In the genomic region with DNA sequence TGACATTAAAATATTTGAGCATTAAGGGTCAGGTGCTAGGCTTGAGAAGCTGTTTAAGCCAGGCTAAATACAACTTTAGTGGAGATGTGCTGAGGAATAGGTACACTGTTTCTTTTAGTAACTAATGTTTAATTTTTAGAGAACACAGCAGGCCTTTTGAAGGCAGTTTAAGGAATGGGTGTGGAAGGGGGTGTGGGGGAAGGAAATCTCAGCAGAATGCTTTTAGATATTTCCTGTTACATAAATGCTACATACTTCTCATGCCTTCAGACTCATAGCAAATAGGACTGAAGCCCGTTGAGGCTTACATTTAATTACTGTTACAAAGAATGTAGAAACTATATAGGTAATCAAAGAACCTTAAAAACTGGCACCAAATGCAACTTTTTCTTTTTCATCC, we compare ENCODE assay signal across 11 cellular contexts.
DNase-seq lines count a peak whose midpoint lies in the region; ATAC-seq and TF ChIP-seq lines count a peak whose summit lies in the region.
"Had no signal": no experiment of that assay in that cellular context is flagged by ENCODE, and none has a peak within 500 bp of the region (broad histone marks: within the 10 kb centered on the region; RNA-seq: fewer than 3 reads in every experiment).

No MANE protein-coding gene starts in this region.

- H3K9me3 ChIP-seq in BLaER1, result no peaks in the 10 kb centered on the region
- H3K9me3 ChIP-seq in RWPE2 (ENCODE audit: severe bottlenecking), result no peaks in the 10 kb centered on the region
- H3K9me3 ChIP-seq in gastrocnemius medialis, result no peaks in the 10 kb centered on the region
- H3K9me3 ChIP-seq: BE2C had no signal

- H3K36me3 ChIP-seq in BLaER1 (no peaks in the 10 kb centered on the region), RWPE2 (ENCODE audit: low read depth) (no peaks in the 10 kb centered on the region), gastrocnemius medialis (no peaks in the 10 kb centered on the region)
- H3K36me3 ChIP-seq: BE2C had no signal

- no peaks in the 10 kb centered on the region for H3K27me3 Mint-ChIP-seq in osteocyte (ENCODE audit: unreplicated experiment)
- H3K27me3 Mint-ChIP-seq in activated T-helper 1 cell treated with anti-CD3 and anti-CD28 coated beads, Interleukin-12 subunit alpha, Interleukin-12 subunit beta, Interleukin-2, Interleukin-4 antibody, amounts not matched to agents 30 ng/mL and 10 ng/mL and 1 ng/mL, durations not matched to agents 14 hours and 24 hours and 36 hours (ENCODE audit: insufficient read depth), result peaks cover 3% of the 10 kb centered on the region

- H3K9me3 Mint-ChIP-seq in osteocyte (ENCODE audit: unreplicated experiment), result peaks cover 4% of the 10 kb centered on the region
- H3K9me3 Mint-ChIP-seq in activated T-helper 1 cell treated with anti-CD3 and anti-CD28 coated beads, Interleukin-12 subunit alpha, Interleukin-12 subunit beta, Interleukin-2, Interleukin-4 antibody, amounts not matched to agents 30 ng/mL and 10 ng/mL and 1 ng/mL, durations not matched to agents 14 hours and 24 hours and 36 hours, result no peaks in the 10 kb centered on the region
- H3K9me3 Mint-ChIP-seq: activated naive CD4-positive, alpha-beta T cell treated with anti-CD3 and anti-CD28 coated beads for 36 hours had no signal

- DNase-seq in RWPE2 (ENCODE audit: low spot score) (no peak), fibroblast of pulmonary artery (ENCODE audit: low read depth) (peak; percentile 48), osteocyte (ENCODE audit: extremely low spot score, unreplicated experiment) (no peak), gastrocnemius medialis (no peak)
- DNase-seq in activated T-helper 1 cell treated with anti-CD3 and anti-CD28 coated beads, Interleukin-12 subunit alpha, Interleukin-12 subunit beta, Interleukin-2, Interleukin-4 antibody, amounts not matched to agents 30 ng/mL and 10 ng/mL and 1 ng/mL, durations not matched to agents 14 hours and 24 hours and 36 hours (ENCODE audit: low spot score), result no peak
- no peak for DNase-seq in stimulated activated CD4-positive, alpha-beta T cell treated with anti-CD3 and anti-CD28 coated beads, Interleukin-2, amount 100 ng/mL, for 24 hours
- DNase-seq: activated naive CD4-positive, alpha-beta T cell treated with anti-CD3 and anti-CD28 coated beads for 36 hours; BE2C; NCI-H345 had no signal

- H3K36me3 Mint-ChIP-seq in osteocyte (ENCODE audit: unreplicated experiment), result no peaks in the 10 kb centered on the region
- no peaks in the 10 kb centered on the region for H3K36me3 Mint-ChIP-seq in activated T-helper 1 cell treated with anti-CD3 and anti-CD28 coated beads, Interleukin-12 subunit alpha, Interleukin-12 subunit beta, Interleukin-2, Interleukin-4 antibody, amounts not matched to agents 30 ng/mL and 10 ng/mL and 1 ng/mL, durations not matched to agents 14 hours and 24 hours and 36 hours (ENCODE audit: low read depth)

- ATAC-seq in RWPE2 (ENCODE audit: low read depth) (peak; percentile 56; the same call in 2 of the 3 replicates), gastrocnemius medialis (no peak), GM21515 (IDR thresholded peaks at IDR 0.05; ENCODE audit: unreplicated experiment) (no peak)

- TF ChIP-seq POLR2A in gastrocnemius medialis (IDR thresholded peaks at IDR 0.05), result no peak

- no peaks in the 10 kb centered on the region for H4K20me1 ChIP-seq in BLaER1

- peak overlapping the region; percentile 45 for H3K4me2 ChIP-seq in BLaER1

- H3K27ac Mint-ChIP-seq in osteocyte (ENCODE audit: unreplicated experiment), result peak overlapping the region; percentile 79
- H3K27ac Mint-ChIP-seq in activated T-helper 1 cell treated with anti-CD3 and anti-CD28 coated beads, Interleukin-12 subunit alpha, Interleukin-12 subunit beta, Interleukin-2, Interleukin-4 antibody, amounts not matched to agents 30 ng/mL and 10 ng/mL and 1 ng/mL, durations not matched to agents 14 hours and 24 hours and 36 hours, result no peak overlapping the region
- H3K27ac Mint-ChIP-seq: activated naive CD4-positive, alpha-beta T cell treated with anti-CD3 and anti-CD28 coated beads for 36 hours had no signal

- H3K27me3 ChIP-seq in BLaER1 (no peaks in the 10 kb centered on the region), RWPE2 (ENCODE audit: insufficient read depth, poor library complexity, severe bottlenecking) (no peaks in the 10 kb centered on the region), gastrocnemius medialis (no peaks in the 10 kb centered on the region)
- H3K27me3 ChIP-seq: BE2C had no signal

- no peak overlapping the region for H3K4me3 ChIP-seq in BLaER1
- no peak overlapping the region for H3K4me3 ChIP-seq in RWPE2 (ENCODE audit: severe bottlenecking)
- H3K4me3 ChIP-seq in fibroblast of pulmonary artery (replicated peaks; ENCODE audit: low read depth, low read length), result no peak overlapping the region
- no peak overlapping the region for H3K4me3 ChIP-seq in gastrocnemius medialis

- H3K4me1 ChIP-seq in BLaER1 (peaks cover 16% of the 10 kb centered on the region), RWPE2 (ENCODE audit: insufficient read depth, poor library complexity, severe bottlenecking) (peaks cover 6% of the 10 kb centered on the region), gastrocnemius medialis (peaks cover 0 to 9% of the 10 kb centered on the region in 2 donors)

- TF ChIP-seq CTCF in RWPE2 (IDR thresholded peaks at IDR 0.05; ENCODE audit: poor library complexity, severe bottlenecking) (no peak), fibroblast of pulmonary artery (IDR thresholded peaks at IDR 0.05; ENCODE audit: low read length, missing control alignments) (no peak), osteocyte (IDR thresholded peaks at IDR 0.05) (no peak), gastrocnemius medialis (IDR thresholded peaks at IDR 0.05 in 4 of 5, conservative IDR thresholded peaks at IDR 0.05 in 1 of 5) (no peak)

- H3K9ac ChIP-seq in BLaER1, result no peak overlapping the region

- H3K4me3 Mint-ChIP-seq in osteocyte (ENCODE audit: unreplicated experiment), result no peak overlapping the region
- H3K4me3 Mint-ChIP-seq in activated T-helper 1 cell treated with anti-CD3 and anti-CD28 coated beads, Interleukin-12 subunit alpha, Interleukin-12 subunit beta, Interleukin-2, Interleukin-4 antibody, amounts not matched to agents 30 ng/mL and 10 ng/mL and 1 ng/mL, durations not matched to agents 14 hours and 24 hours and 36 hours, result no peak overlapping the region
- H3K4me3 Mint-ChIP-seq: activated naive CD4-positive, alpha-beta T cell treated with anti-CD3 and anti-CD28 coated beads for 36 hours had no signal

- H3K4me1 Mint-ChIP-seq in osteocyte (ENCODE audit: unreplicated experiment), result peaks cover 48% of the 10 kb centered on the region
- no peaks in the 10 kb centered on the region for H3K4me1 Mint-ChIP-seq in activated T-helper 1 cell treated with anti-CD3 and anti-CD28 coated beads, Interleukin-12 subunit alpha, Interleukin-12 subunit beta, Interleukin-2, Interleukin-4 antibody, amounts not matched to agents 30 ng/mL and 10 ng/mL and 1 ng/mL, durations not matched to agents 14 hours and 24 hours and 36 hours (ENCODE audit: low read depth)

- intact Hi-C loops in activated T-helper 1 cell treated with anti-CD3 and anti-CD28 coated beads, Interleukin-12 subunit alpha, Interleukin-12 subunit beta, Interleukin-2, Interleukin-4 antibody, amounts not matched to agents 30 ng/mL and 10 ng/mL and 1 ng/mL, durations not matched to agents 14 hours and 24 hours and 36 hours (cut with micrococcal nuclease), result no loop called here
- intact Hi-C loops in gastrocnemius medialis (cut with DNase I; ENCODE audit: low total_unique reads), result no loop called here

- H3K27ac ChIP-seq in BLaER1, result no peak overlapping the region
- H3K27ac ChIP-seq in RWPE2 (ENCODE audit: poor library complexity, severe bottlenecking), result peak overlapping the region; percentile 26
- no peak overlapping the region for H3K27ac ChIP-seq in gastrocnemius medialis

- in situ Hi-C loops in gastrocnemius medialis (cut with MboI; ENCODE audit: low sequenced_read_pairs in 4 of 4), result no loop called here
